Comparison of ENCODE assay signal across 19 cellular contexts in genomic region chr13:95920485-95920884, GRCh38.
"Had no signal": no experiment of that assay in that cellular context is flagged by ENCODE, and none has a peak within 500 bp of the region (broad histone marks: within the 10 kb centered on the region; RNA-seq: fewer than 3 reads in every experiment).

No MANE protein-coding gene starts in this region.

- H3K4me3 ChIP-seq: hepatocyte, left lung, lung, right lobe of liver, tibial artery had no signal

- H3K27ac ChIP-seq: hepatocyte, left lung, right lobe of liver, tibial artery, VCaP had no signal

- DNase-seq: activated CD4-positive, alpha-beta T cell treated with anti-CD3 and anti-CD28 coated beads, Interleukin-2, amount 10 ng/mL, durations not matched to agents 7 days and 5 days; activated CD8-positive, alpha-beta T cell treated with anti-CD3 and anti-CD28 coated beads, Interleukin-2, amount 10 ng/mL, durations not matched to agents 7 days and 5 days; activated gamma-delta T cell treated with Interleukin-2 at 50 U/mL for 16 hours; caudate nucleus; dermis blood vessel endothelial cell; effector memory CD4-positive, alpha-beta T cell; glutamatergic neuron; immature natural killer cell; left lung; naive B cell; occipital lobe; right lobe of liver; small intestine; stimulated activated CD4-positive, alpha-beta T cell treated with anti-CD3 and anti-CD28 coated beads, Interleukin-2, amount 100 ng/mL, for 24 hours; stimulated activated naive CD8-positive, alpha-beta T cell treated with anti-CD3 and anti-CD28 coated beads, Interleukin-15, amount 100 ng/mL, for 72 hours; tibial artery had no signal

- H3K4me1 ChIP-seq: left lung, right lobe of liver, tibial artery had no signal

- H3K27me3 ChIP-seq: hepatocyte, left lung, right lobe of liver, tibial artery had no signal

- H3K9me3 ChIP-seq: left lung, right lobe of liver, tibial artery had no signal

- H3K36me3 ChIP-seq: right lobe of liver had no signal
